8 cellular contexts compared by ENCODE assay signal in genomic region chr21:42818328-42818749, GRCh38.
DNase-seq lines count a peak whose midpoint lies in the region; ATAC-seq and TF ChIP-seq lines count a peak whose summit lies in the region.

No MANE protein-coding gene starts in this region.

- peak; percentile 16 for DNase-seq in NCI-H1694 treated with DMSO at 0.1 percent for 48 hours (lab: John Stamatoyannopoulos, UW)
- peak; percentile 59 to 69 for DNase-seq in activated CD4-positive, alpha-beta T cell treated with anti-CD3 and anti-CD28 coated beads, Interleukin-2, amount 50 U/mL, for 4 hours
- peak; percentile 28 for DNase-seq in effector CD8-positive, alpha-beta T cell (lab: John Stamatoyannopoulos, UW)
- DNase-seq in mesenchymal stem cell: peak; percentile 55
- DNase-seq in stimulated activated naive CD4-positive, alpha-beta T cell treated with Interleukin-2 at 50 U/mL for 16 hours (lab: John Stamatoyannopoulos, UW): peak; percentile 38
- no peak for DNase-seq in GDM1 (lab: John Stamatoyannopoulos, UW)
- DNase-seq in omental fat pad (ENCODE audit: low spot score): no peak

- no peak overlapping the region for H2AFZ ChIP-seq in mesenchymal stem cell (ENCODE audit: low read depth, low read length)

- H3K4ac ChIP-seq in mesenchymal stem cell (ENCODE audit: low read depth in 1 of 2, low read length in 2 of 2): no peak overlapping the region

- no peak overlapping the region for H3K18ac ChIP-seq in mesenchymal stem cell (ENCODE audit: low read depth in 1 of 2, low read length in 2 of 2)

- no peaks in the 10 kb centered on the region for H3F3A ChIP-seq in DOHH2 (ENCODE audit: control insufficient read depth, insufficient read depth)

- no peak for ATAC-seq in omental fat pad (ENCODE audit: low FRiP score)

- no peak overlapping the region for H2AK5ac ChIP-seq in mesenchymal stem cell (ENCODE audit: low read length, severe bottlenecking)

- H3K9me2 ChIP-seq in DOHH2 (replicated peaks; ENCODE audit: control insufficient read depth, low read length): no peaks in the 10 kb centered on the region

- no peak overlapping the region for H4K91ac ChIP-seq in mesenchymal stem cell (ENCODE audit: low read length)

- H3K14ac ChIP-seq in mesenchymal stem cell (ENCODE audit: low read length in 2 of 2): no peak overlapping the region

- H3K4me1 ChIP-seq in DOHH2 (ENCODE audit: control insufficient read depth, low read length) (no peaks in the 10 kb centered on the region), mesenchymal stem cell (ENCODE audit: control insufficient read depth, insufficient read depth, low read depth, low read length) (no peaks in the 10 kb centered on the region)

- H2BK12ac ChIP-seq in mesenchymal stem cell (ENCODE audit: low read length in 2 of 2): no peak overlapping the region

- H3K4me2 ChIP-seq in DOHH2 (ENCODE audit: low read length) (no peak overlapping the region), mesenchymal stem cell (ENCODE audit: low read length, poor library complexity, severe bottlenecking) (no peak overlapping the region)

- H3K4me3 ChIP-seq in DOHH2 (ENCODE audit: low read length) (no peak overlapping the region), mesenchymal stem cell (ENCODE audit: insufficient read depth in 1 of 2, low read depth in 1 of 2, low read length in 2 of 2) (no peak overlapping the region)

- H3K23ac ChIP-seq in mesenchymal stem cell (ENCODE audit: low read length in 2 of 2): no peak overlapping the region

- TF ChIP-seq CTCF in DOHH2 (IDR thresholded peaks at IDR 0.05; ENCODE audit: low read depth, low read length, poor library complexity, severe bottlenecking) (peak; percentile 97), omental fat pad (IDR thresholded peaks at IDR 0.05) (peak in 1 of 3 donors; percentile 61)

- H3K9ac ChIP-seq in mesenchymal stem cell (ENCODE audit: low read length): no peak overlapping the region

- H3K27ac ChIP-seq in DOHH2 (ENCODE audit: low read depth, low read length) (no peak overlapping the region), mesenchymal stem cell (ENCODE audit: low read length, poor library complexity, severe bottlenecking) (no peak overlapping the region)

- H3K79me1 ChIP-seq in mesenchymal stem cell (replicated peaks; ENCODE audit: low read length, poor library complexity, severe bottlenecking): no peaks in the 10 kb centered on the region

- no peaks in the 10 kb centered on the region for H4K20me1 ChIP-seq in DOHH2 (ENCODE audit: control insufficient read depth, insufficient read depth, low read depth, low read length)

- H3K9me3 ChIP-seq in DOHH2 (ENCODE audit: control insufficient read depth, insufficient read depth, low read length): peaks cover 10% of the 10 kb centered on the region; the same call in 1 of the 2 replicates
- H3K9me3 ChIP-seq in mesenchymal stem cell (ENCODE audit: control insufficient read depth, low read length): no peaks in the 10 kb centered on the region

- H2BK5ac ChIP-seq in mesenchymal stem cell (ENCODE audit: low read depth, low read length, poor library complexity, severe bottlenecking): no peak overlapping the region

- no peaks in the 10 kb centered on the region for H3K79me2 ChIP-seq in DOHH2 (ENCODE audit: control insufficient read depth, low read length)

- no peak overlapping the region for H2BK120ac ChIP-seq in mesenchymal stem cell (ENCODE audit: low read depth, low read length)

- H3K27me3 ChIP-seq in DOHH2 (ENCODE audit: control insufficient read depth, low read length) (peaks cover 17% of the 10 kb centered on the region), mesenchymal stem cell (ENCODE audit: control insufficient read depth in 1 of 2, insufficient read depth in 1 of 2, low read length in 2 of 2) (peaks cover 5 to 13% of the 10 kb centered on the region in 2 experiments)

- H4K8ac ChIP-seq in mesenchymal stem cell (ENCODE audit: low read length): no peak overlapping the region

- no peaks in the 10 kb centered on the region for H3K36me3 ChIP-seq in DOHH2 (ENCODE audit: control insufficient read depth, low read length)
- no peaks in the 10 kb centered on the region for H3K36me3 ChIP-seq in mesenchymal stem cell (ENCODE audit: control insufficient read depth in 1 of 2, insufficient read depth in 2 of 2, low read depth in 1 of 2, low read length in 2 of 2)

- 7% methylated on average over 1 of the region's 2 CpGs for WGBS in mesenchymal stem cell

- no peak overlapping the region for H2BK15ac ChIP-seq in mesenchymal stem cell (ENCODE audit: low read depth, poor library complexity, severe bottlenecking)

Comparison
In these comparisons a context has a peak if more than half of its experiments do, and no peak if none do; other contexts are left out.
1. DNase-seq: peak in NCI-H1694 treated with DMSO at 0.1 percent for 48 hours (single experiment), activated CD4-positive, alpha-beta T cell treated with anti-CD3 and anti-CD28 coated beads, Interleukin-2, amount 50 U/mL, for 4 hours (2 of 2), effector CD8-positive, alpha-beta T cell (single experiment), mesenchymal stem cell (single experiment) and stimulated activated naive CD4-positive, alpha-beta T cell treated with Interleukin-2 at 50 U/mL for 16 hours (single experiment); none in GDM1 (single experiment) and omental fat pad (single experiment).